In genomic region chr15:84600687-84601554, GRCh38 we compare ENCODE assay signal across 1 cellular context.
TF ChIP-seq lines count a peak whose summit lies in the region.

Gene ZSCAN2 (plus strand): TSS chr15:84601009. CDS start chr15:84603928, 2,919 bp downstream.

TF ChIP-seq in K562, 482 proteins besides CTCF, POLR2A, EP300 and RAD21 (continued from another document):
- TF ChIP-seq ZBTB2 (IDR thresholded peaks at IDR 0.05) (0 out of 2 replicates have a peak, but pooled peaks have one; percentile 31), HBP1 (CRISPR knock-in tag; IDR thresholded peaks at IDR 0.05) (no peak), CTBP1 (IDR thresholded peaks at IDR 0.05; ENCODE audit: borderline replicate concordance) (0 out of 2 replicates have a peak, but pooled peaks have one; percentile 29), SIN3B (IDR thresholded peaks at IDR 0.05; ENCODE audit: low read depth) (peak; percentile 45; the same call in 1 of the 2 replicates), LCOR (CRISPR knock-in tag; IDR thresholded peaks at IDR 0.05) (peak; percentile 47; the same call in 1 of the 2 replicates), ZNF263 (CRISPR knock-in tag; IDR thresholded peaks at IDR 0.05; ENCODE audit: borderline replicate concordance) (peak; percentile 31), U2AF1 (optimal IDR thresholded peaks at IDR 0.05; ENCODE audit: low read depth, low read length) (peak; percentile 34), ATF1 (CRISPR knock-in tag; IDR thresholded peaks at IDR 0.05) (no peak), ATF1 (tag; IDR thresholded peaks at IDR 0.05) (0 out of 2 replicates have a peak, but pooled peaks have one; percentile 36), THAP12 (CRISPR knock-in tag; IDR thresholded peaks at IDR 0.05) (0 out of 2 replicates have a peak, but pooled peaks have one; percentile 33), TAF1 (IDR thresholded peaks at IDR 0.05; ENCODE audit: control insufficient read depth, extremely low read depth, insufficient read depth, low read length, severe bottlenecking) (peak; percentile 56), ELF4 (CRISPR knock-in tag; IDR thresholded peaks at IDR 0.05) (no peak), PTBP1 (IDR thresholded peaks at IDR 0.05; ENCODE audit: low read depth, low read length) (no peak), MYC (IDR thresholded peaks at IDR 0.05; ENCODE audit: low read depth, low read length) (peak; percentile 40; the same call in 1 of the 2 replicates), MYC (CRISPR knock-in tag; IDR thresholded peaks at IDR 0.05; ENCODE audit: borderline replicate concordance, low read depth) (no peak), AFF1 (IDR thresholded peaks at IDR 0.05; ENCODE audit: low read depth in 1 of 2, partially characterized antibody in 2 of 2) (peak in 1 of 2 experiments; percentile 87), TFAP4 (CRISPR knock-in tag; IDR thresholded peaks at IDR 0.05; ENCODE audit: borderline replicate concordance) (peak; percentile 93), TOE1 (IDR thresholded peaks at IDR 0.05; ENCODE audit: borderline replicate concordance) (0 out of 2 replicates have a peak, but pooled peaks have one; percentile 37), TOE1 (CRISPR knock-in tag; IDR thresholded peaks at IDR 0.05; ENCODE audit: borderline replicate concordance, low read depth) (no peak), SIX5 (IDR thresholded peaks at IDR 0.05; ENCODE audit: borderline replicate concordance in 1 of 2, insufficient read depth in 1 of 2, low read depth in 1 of 2, low read length in 2 of 2) (peak; percentile 64 to 66), FOS (IDR thresholded peaks at IDR 0.05; ENCODE audit: extremely low read depth, insufficient read length) (peak; percentile 73), E2F6 (IDR thresholded peaks at IDR 0.05; ENCODE audit: borderline replicate concordance in 1 of 2, extremely low read depth in 1 of 2, insufficient read depth in 1 of 2, insufficient read length in 1 of 2, low read depth in 1 of 2, low read length in 1 of 2, poor library complexity in 1 of 2, severe bottlenecking in 1 of 2) (peak in 1 of 2 experiments; percentile 31), CXXC5 (CRISPR knock-in tag; IDR thresholded peaks at IDR 0.05) (peak; percentile 10; the same call in 1 of the 2 replicates), ZNF239 (CRISPR knock-in tag; IDR thresholded peaks at IDR 0.05) (no peak), SOX6 (IDR thresholded peaks at IDR 0.05) (peak; percentile 86), NFYB (IDR thresholded peaks at IDR 0.05; ENCODE audit: extremely low read depth, insufficient read length) (peak; percentile 74), XRCC5 (IDR thresholded peaks at IDR 0.05; ENCODE audit: low read depth, low read length) (0 out of 2 replicates have a peak, but pooled peaks have one; percentile 31), GABPA (tag; conservative IDR thresholded peaks at IDR 0.05; ENCODE audit: low read depth) (peak; percentile 40; the same call in 1 of the 2 replicates), TAF7 (tag; IDR thresholded peaks at IDR 0.05) (no peak), CBX5 (IDR thresholded peaks at IDR 0.05; ENCODE audit: borderline replicate concordance, low read depth) (no peak), SPI1 (IDR thresholded peaks at IDR 0.05; ENCODE audit: borderline replicate concordance, low read depth, low read length) (no peak)
TF ChIP-seq in K562: peak in this region for 87.
